ENCODE assay signal across 8 cellular contexts in genomic region chr12:15910864-15911696, GRCh38. TPM values are rescaled to one million over a fixed set of nuclear protein-coding genes. Genes with fewer than 3 reads are reported as not detected.
DNase-seq lines count a peak whose midpoint lies in the region; ATAC-seq and TF ChIP-seq lines count a peak whose summit lies in the region.

DERA (plus strand) TSS chr12:15911332; CDS start chr12:15911384, 52 bp downstream.

- intact Hi-C loops in stomach (cut with DNase I; ENCODE audit: low total_unique reads): no loop called here

- DNase-seq in DND-41: peak; percentile 77
- DNase-seq in RKO (ENCODE audit: low spot score): peak; percentile 86
- DNase-seq in activated T-helper 9 cell treated with anti-CD3 and anti-CD28 coated beads, Interleukin-2, amount 50 U/mL, for 16 hours (ENCODE audit: low read depth): peak; percentile 42
- peak; percentile 61 for DNase-seq in fibroblast of the aortic adventitia (ENCODE audit: low read depth)
- peak; percentile 88 for DNase-seq in nephron progenitor cell
- DNase-seq in stomach: peak; percentile 87

- no peak for TF ChIP-seq RAD21 in Ishikawa (IDR thresholded peaks at IDR 0.05; ENCODE audit: low read depth)

- H4K20me1 ChIP-seq in DND-41 (ENCODE audit: insufficient read depth, low read length): no peaks in the 10 kb centered on the region

- TF ChIP-seq CTCF in DND-41 (IDR thresholded peaks at IDR 0.05; ENCODE audit: borderline replicate concordance, extremely low read depth, low read length, poor library complexity, severe bottlenecking): no peak
- no peak for TF ChIP-seq CTCF in fibroblast of the aortic adventitia (IDR thresholded peaks at IDR 0.05; ENCODE audit: insufficient read depth, low read length)
- no peak for TF ChIP-seq CTCF in nephron progenitor cell (IDR thresholded peaks at IDR 0.05)
- TF ChIP-seq CTCF in stomach (IDR thresholded peaks at IDR 0.05): peak in 2 of 7 experiments; percentile 13 to 41

- H2AFZ ChIP-seq in DND-41 (ENCODE audit: low read depth, low read length): peak within 1 kb of the TSS; percentile 90

- H3K36me3 Mint-ChIP-seq in nephron progenitor cell (ENCODE audit: low read depth): no peaks in the 10 kb centered on the region

- H3K27me3 ChIP-seq in DND-41 (ENCODE audit: insufficient read depth, low read length, poor library complexity) (no peaks in the 10 kb centered on the region), stomach (no peaks in the 10 kb centered on the region)

- peak; percentile 96 for ATAC-seq in DND-41 (ENCODE audit: insufficient read depth, low read depth)
- ATAC-seq in GM21619 (IDR thresholded peaks at IDR 0.05; ENCODE audit: unreplicated experiment): peak; percentile 94

- H3K36me3 ChIP-seq in DND-41 (ENCODE audit: insufficient read depth, low read length): peaks cover 10% of the 10 kb centered on the region; the same call in 1 of the 2 replicates
- peaks cover 0 to 15% (median 12%) of the 10 kb centered on the region in 4 donors for H3K36me3 ChIP-seq in stomach

- peaks cover 8% of the 10 kb centered on the region; the same call in 1 of the 2 replicates for H3K79me2 ChIP-seq in DND-41 (ENCODE audit: insufficient read depth, low read length)

- H3K4me1 ChIP-seq in DND-41 (ENCODE audit: insufficient read depth, low read length): peaks cover 25% of the 10 kb centered on the region
- H3K4me1 ChIP-seq in stomach: peaks cover 7 to 24% (median 16%) of the 10 kb centered on the region in 4 donors

- 0 to 1% (median 1%) methylated on average over 28 to 59 of the region's 59 CpGs for WGBS in stomach, 5 donors

- peak within 1 kb of the TSS; percentile 66 for H3K27ac Mint-ChIP-seq in nephron progenitor cell

- peak within 1 kb of the TSS; percentile 73 for H3K4me2 ChIP-seq in DND-41 (ENCODE audit: insufficient read depth, low read length)

- H3K9me3 ChIP-seq in DND-41 (ENCODE audit: insufficient read depth, low read length, severe bottlenecking): no peaks in the 10 kb centered on the region
- no peaks in the 10 kb centered on the region for H3K9me3 ChIP-seq in stomach

- TF ChIP-seq EP300 in Ishikawa (IDR thresholded peaks at IDR 0.05; ENCODE audit: borderline replicate concordance): no peak
- TF ChIP-seq EP300 in stomach (IDR thresholded peaks at IDR 0.05): no peak

- no peaks in the 10 kb centered on the region for H3K9me3 Mint-ChIP-seq in nephron progenitor cell

- H3K4me3 ChIP-seq in DND-41 (ENCODE audit: low read depth in 1 of 2, low read length in 2 of 2) (peak within 1 kb of the TSS; percentile 59 to 80), fibroblast of the aortic adventitia (ENCODE audit: low read depth, low read length) (peak within 1 kb of the TSS; percentile 80), stomach (peak within 1 kb of the TSS; percentile 59 to 73 (median 64))

- peaks cover 27% of the 10 kb centered on the region for H3K4me1 Mint-ChIP-seq in nephron progenitor cell

- peak within 1 kb of the TSS; percentile 85 for H3K9ac ChIP-seq in DND-41 (ENCODE audit: low read depth, low read length)

- H3K27me3 Mint-ChIP-seq in nephron progenitor cell (ENCODE audit: low read depth, poor library complexity): no peaks in the 10 kb centered on the region

- TF ChIP-seq POLR2A in stomach (IDR thresholded peaks at IDR 0.05): peak in 1 of 4 donors; percentile 60

- peak within 1 kb of the TSS; percentile 84 for H3K27ac ChIP-seq in DND-41 (ENCODE audit: low read length)
- peak within 1 kb of the TSS; percentile 89 to 98 (median 95) for H3K27ac ChIP-seq in stomach

- H3K4me3 Mint-ChIP-seq in nephron progenitor cell: peak within 1 kb of the TSS; percentile 96

TF ChIP-seq in Ishikawa, 13 proteins besides CTCF, POLR2A, EP300 and RAD21:
- TF ChIP-seq TEAD4 (IDR thresholded peaks at IDR 0.05) (0 out of 2 replicates have a peak, but pooled peaks have one; percentile 4), ZBTB7A (IDR thresholded peaks at IDR 0.05; ENCODE audit: low read depth) (no peak), REST (IDR thresholded peaks at IDR 0.05; ENCODE audit: low read depth) (peak; percentile 9; the same call in 1 of the 2 replicates), TAF1 (IDR thresholded peaks at IDR 0.05; ENCODE audit: low read depth) (peak; percentile 74), FOXM1 (IDR thresholded peaks at IDR 0.05; ENCODE audit: borderline replicate concordance, low read depth) (no peak), MAX (IDR thresholded peaks at IDR 0.05) (peak; percentile 88), EGR1 (IDR thresholded peaks at IDR 0.05) (no peak), USF1 (IDR thresholded peaks at IDR 0.05) (no peak), NFIC (IDR thresholded peaks at IDR 0.05) (0 out of 2 replicates have a peak, but pooled peaks have one; percentile 15), YY1 (IDR thresholded peaks at IDR 0.05; ENCODE audit: low read depth) (peak; percentile 73), CEBPB (IDR thresholded peaks at IDR 0.05) (no peak), CREB1 (IDR thresholded peaks at IDR 0.05; ENCODE audit: low read depth) (no peak), TCF12 (IDR thresholded peaks at IDR 0.05; ENCODE audit: low read depth) (peak; percentile 56; the same call in 1 of the 2 replicates)

RNA-seq across cellular contexts. Expression of gene DERA, which starts in this region (rescaled TPM):
- 59.6 and 72.2 TPM in 2 replicates for total RNA-seq in fibroblast of the aortic adventitia (ENCODE audit: low replicate concordance)
- total RNA-seq in stomach: 10 to 100 TPM in 3 of 5 donors, 1 to 10 TPM in 2; 3.2 to 53.6 (median 15.6) TPM
- 10 to 100 TPM; 26.0 to 39.0 (median 35.6) TPM for polyA plus RNA-seq in stomach

Comparison
In these comparisons a context has a peak if more than half of its experiments do, and no peak if none do; other contexts are left out.
1. Peak in every context shown above with its lines: DNase-seq, ATAC-seq, H3K4me3 ChIP-seq and H3K27ac ChIP-seq.